8 cellular contexts compared by ENCODE assay signal in genomic region chr2:230411484-230412368, GRCh38. TPM values are rescaled to one million over a fixed set of nuclear protein-coding genes. Genes with fewer than 3 reads are reported as not detected.
DNase-seq lines count a peak whose midpoint lies in the region; ATAC-seq, FAIRE-seq and TF ChIP-seq lines count a peak whose summit lies in the region.

No MANE protein-coding gene starts in this region.

- no peaks in the 10 kb centered on the region for H3K9me3 Mint-ChIP-seq in activated naive CD8-positive, alpha-beta T cell treated with anti-CD3 and anti-CD28 coated beads, Interleukin-2, amount 10 ng/mL, durations not matched to agents 7 days and 5 days

- no peak for TF ChIP-seq EP300 in ovary (IDR thresholded peaks at IDR 0.05)

- no peak for TF ChIP-seq CTCF in ovary (IDR thresholded peaks at IDR 0.05)

- H3K4me3 ChIP-seq in SJCRH30 (peak overlapping the region; percentile 64), ovary (peak overlapping the region; percentile 61)

- no peaks in the 10 kb centered on the region for H3K9me3 ChIP-seq in SJCRH30 (replicated peaks)
- no peaks in the 10 kb centered on the region for H3K9me3 ChIP-seq in ovary

- H3K36me3 ChIP-seq in SJCRH30 = no peaks in the 10 kb centered on the region
- no peaks in the 10 kb centered on the region for H3K36me3 ChIP-seq in ovary

- TF ChIP-seq POLR2A in ovary (IDR thresholded peaks at IDR 0.05) = no peak

- peaks cover 62% of the 10 kb centered on the region for H3K4me1 Mint-ChIP-seq in activated naive CD8-positive, alpha-beta T cell treated with anti-CD3 and anti-CD28 coated beads, Interleukin-2, amount 10 ng/mL, durations not matched to agents 7 days and 5 days

- peak overlapping the region; percentile 100 for H3K27ac Mint-ChIP-seq in activated naive CD8-positive, alpha-beta T cell treated with anti-CD3 and anti-CD28 coated beads, Interleukin-2, amount 10 ng/mL, durations not matched to agents 7 days and 5 days

- 0 to 1% (median 1%) methylated on average over 48 to 61 of the region's 61 CpGs for WGBS in ovary, 3 donors

- peaks cover 22% of the 10 kb centered on the region for H3K36me3 Mint-ChIP-seq in activated naive CD8-positive, alpha-beta T cell treated with anti-CD3 and anti-CD28 coated beads, Interleukin-2, amount 10 ng/mL, durations not matched to agents 7 days and 5 days

- POLR2A ChIA-PET in activated naive CD8-positive, alpha-beta T cell treated with anti-CD3 and anti-CD28 coated beads, Interleukin-2, amount 10 ng/mL, durations not matched to agents 7 days and 5 days (lab: Charles Lee) = interaction anchor here (0.6 to 2.1 kb wide), 9 partner anchors 63 to 247 kb away, joined by 3 to 11 read pairs (median 3); partner anchors contain the start of genes SP110 and SP140L

- H3K27ac ChIP-seq in SJCRH30 (0 out of 2 replicates have a peak overlapping the region, but pooled peaks have one; percentile 1), ovary (peak overlapping the region; percentile 76 to 92)

- intact Hi-C loops in Right ventricle myocardium inferior (cut with DNase I) (no loop called here), ovary (cut with DNase I) (no loop called here)

- peak; percentile 52 for ATAC-seq in GM19467 (IDR thresholded peaks at IDR 0.05; ENCODE audit: unreplicated experiment)
- peak; percentile 50 for ATAC-seq in HG03571 (IDR thresholded peaks at IDR 0.05; ENCODE audit: unreplicated experiment)
- ATAC-seq in activated naive CD8-positive, alpha-beta T cell treated with anti-CD3 and anti-CD28 coated beads, Interleukin-2, amount 10 ng/mL, durations not matched to agents 7 days and 5 days (ENCODE audit: low read depth) = peak; percentile 69
- ATAC-seq in Right ventricle myocardium inferior = peak; percentile 83

- FAIRE-seq in urothelium cell line (lab: Jason Lieb, UNC) = no peak

- peak overlapping the region; percentile 98 for H3K4me3 Mint-ChIP-seq in activated naive CD8-positive, alpha-beta T cell treated with anti-CD3 and anti-CD28 coated beads, Interleukin-2, amount 10 ng/mL, durations not matched to agents 7 days and 5 days

- no peaks in the 10 kb centered on the region for H3K27me3 ChIP-seq in SJCRH30
- no peaks in the 10 kb centered on the region for H3K27me3 ChIP-seq in ovary

- H3K4me1 ChIP-seq in SJCRH30 = no peaks in the 10 kb centered on the region
- H3K4me1 ChIP-seq in ovary (ENCODE audit: insufficient read depth) = peaks cover 5% of the 10 kb centered on the region

- DNase-seq in DMS53 (lab: John Stamatoyannopoulos, UW) (peak; percentile 75), SJCRH30 (peak; percentile 43 to 56), Right ventricle myocardium inferior (ENCODE audit: missing footprints) (peak; percentile 82), ovary (peak; percentile 57 to 78 (median 67)), urothelium cell line (ENCODE audit: low spot score) (peak; percentile 81)
- DNase-seq in activated naive CD8-positive, alpha-beta T cell treated with anti-CD3 and anti-CD28 coated beads, Interleukin-2, amount 10 ng/mL, durations not matched to agents 7 days and 5 days = peak; percentile 82

- H3K27me3 Mint-ChIP-seq in activated naive CD8-positive, alpha-beta T cell treated with anti-CD3 and anti-CD28 coated beads, Interleukin-2, amount 10 ng/mL, durations not matched to agents 7 days and 5 days = no peaks in the 10 kb centered on the region

RNA-seq across cellular contexts. Expression of gene SP100, which starts 4.3 kb away (rescaled TPM):
- 5.5 and 6.2 TPM in 2 replicates for total RNA-seq in SJCRH30 (2014; rRNA removed; shearing (Covaris generic))
- 100 to 1,000 TPM; 301 to 314 TPM for total RNA-seq in activated naive CD8-positive, alpha-beta T cell treated with anti-CD3 and anti-CD28 coated beads, Interleukin-2, amount 10 ng/mL, durations not matched to agents 7 days and 5 days
- 50.2 TPM for total RNA-seq in Right ventricle myocardium inferior
- total RNA-seq in ovary = 10 to 100 TPM; 70.0 to 89.6 (median 75.0) TPM
- polyA plus RNA-seq in ovary = 10 to 100 TPM; 63.1 to 82.6 TPM

Comparison
In these comparisons a context has a peak if more than half of its experiments do, and no peak if none do; other contexts are left out.
1. Peak in every context shown above with its lines: DNase-seq, ATAC-seq, H3K4me3 ChIP-seq and H3K27ac ChIP-seq.